Comparison of ENCODE assay signal across 8 cellular contexts in the genomic region with DNA sequence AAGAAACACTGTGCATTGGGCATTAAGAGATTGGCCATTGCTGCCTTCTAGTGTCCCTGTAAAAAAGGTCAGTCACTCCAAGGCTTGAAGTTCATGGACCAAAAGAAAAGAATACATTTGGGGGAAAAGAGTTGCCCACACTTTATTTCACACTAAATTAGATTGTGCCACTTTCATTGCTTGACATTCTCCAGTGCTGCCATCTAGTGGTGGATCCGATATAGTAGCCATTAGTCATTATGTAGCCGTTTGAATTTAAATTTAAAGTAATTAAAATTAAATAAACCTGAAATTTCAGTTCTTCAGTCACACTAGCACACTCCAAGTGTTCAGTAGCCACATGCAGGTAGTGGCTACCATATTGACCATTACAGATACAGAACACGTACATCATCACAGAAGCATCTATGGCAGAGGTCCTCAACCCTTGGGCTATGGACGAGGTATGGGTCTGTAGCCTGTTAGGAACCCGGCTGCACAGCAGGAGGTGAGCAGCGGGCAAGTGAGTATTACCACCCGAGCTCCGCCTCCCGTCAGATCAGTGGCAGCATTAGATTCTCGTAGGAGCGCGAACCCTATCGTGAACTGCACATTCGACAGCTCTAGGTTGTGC. TPM values are rescaled to one million over a fixed set of nuclear protein-coding genes. Genes with fewer than 3 reads are reported as not detected.
DNase-seq lines count a peak whose midpoint lies in the region; ATAC-seq and TF ChIP-seq lines count a peak whose summit lies in the region.

No MANE protein-coding gene starts in this region.

- TF ChIP-seq CTCF in BE2C (IDR thresholded peaks at IDR 0.05; ENCODE audit: low read depth, low read length) (peak; percentile 80), GM12873 (IDR thresholded peaks at IDR 0.05; ENCODE audit: insufficient read depth, low read depth, low read length, missing control alignments) (peak; percentile 46), Peyer's patch (IDR thresholded peaks at IDR 0.05) (peak in 5 of 6 experiments; percentile 40 to 81 (median 60))

- no peak for ATAC-seq in naive thymus-derived CD8-positive, alpha-beta T cell
- no peak for ATAC-seq in GM19463 (IDR thresholded peaks at IDR 0.05; ENCODE audit: unreplicated experiment)

- H3K27me3 ChIP-seq in BE2C (no peaks in the 10 kb centered on the region), Peyer's patch (no peaks in the 10 kb centered on the region), H7 (ENCODE audit: control insufficient read depth, insufficient read depth, low read length) (0 out of 2 replicates have a peak, but pooled peaks cover 2% of the 10 kb centered on the region)

- H3K4me3 ChIP-seq in BE2C (ENCODE audit: low read depth, low read length): no peak overlapping the region
- no peak overlapping the region for H3K4me3 ChIP-seq in Peyer's patch
- no peak overlapping the region for H3K4me3 ChIP-seq in H7 (ENCODE audit: insufficient read depth, low read depth, low read length)

- DNase-seq in BE2C (peak; percentile 55), Peyer's patch (peak in 2 of 3 donors; percentile 25 to 74), dermis blood vessel endothelial cell (peak; percentile 81), occipital lobe (lab: John Stamatoyannopoulos, UW) (no peak), H7 (no peak)
- DNase-seq in naive thymus-derived CD8-positive, alpha-beta T cell: peak in 7 of 10 donors; percentile 6 to 36 (median 28)

- H3K36me3 Mint-ChIP-seq in naive thymus-derived CD8-positive, alpha-beta T cell: no peaks in the 10 kb centered on the region

- no peak overlapping the region for H3K27ac Mint-ChIP-seq in naive thymus-derived CD8-positive, alpha-beta T cell

- H3K4me1 ChIP-seq in BE2C (no peaks in the 10 kb centered on the region), Peyer's patch (no peaks in the 10 kb centered on the region)

- TF ChIP-seq POLR2A in Peyer's patch (IDR thresholded peaks at IDR 0.05): no peak

- no peaks in the 10 kb centered on the region for H3K9me3 ChIP-seq in BE2C
- H3K9me3 ChIP-seq in Peyer's patch: no peaks in the 10 kb centered on the region

- peaks cover 25 to 54% (median 49%) of the 10 kb centered on the region in 5 donors for H3K27me3 Mint-ChIP-seq in naive thymus-derived CD8-positive, alpha-beta T cell

- H3K9me3 Mint-ChIP-seq in naive thymus-derived CD8-positive, alpha-beta T cell: no peaks in the 10 kb centered on the region

- H3K36me3 ChIP-seq in BE2C (no peaks in the 10 kb centered on the region), Peyer's patch (no peaks in the 10 kb centered on the region), H7 (replicated peaks; ENCODE audit: control insufficient read depth, insufficient read depth, low read length) (no peaks in the 10 kb centered on the region)

- no peaks in the 10 kb centered on the region for H3K4me1 Mint-ChIP-seq in naive thymus-derived CD8-positive, alpha-beta T cell

- H3K4me3 Mint-ChIP-seq in naive thymus-derived CD8-positive, alpha-beta T cell: no peak overlapping the region

- POLR2A ChIA-PET in naive thymus-derived CD8-positive, alpha-beta T cell (lab: Charles Lee): no interaction called here

- H3K27ac ChIP-seq in Peyer's patch: no peak overlapping the region

RNA-seq across cellular contexts. Expression of a gene that starts 21.9 kb away (rescaled TPM):
- 1.7 TPM for polyA plus RNA-seq in BE2C (2012; ENCODE audit: insufficient read depth, insufficient read length, low read depth)
- total RNA-seq in Peyer's patch: 10 to 100 TPM in 3 of 4 donors, 1 to 10 TPM in 1; 5.3 to 28.1 (median 11.4) TPM
- total RNA-seq in dermis blood vessel endothelial cell: 713 and 795 TPM in 2 replicates
- total RNA-seq in naive thymus-derived CD8-positive, alpha-beta T cell: not detected
- polyA plus RNA-seq in naive thymus-derived CD8-positive, alpha-beta T cell: not detected
- total RNA-seq in occipital lobe: 5.6 TPM
- total RNA-seq in H7 (2014; rRNA removed; shearing (Covaris generic)): not detected in 2 replicates

Comparison
In these comparisons a context has a peak if more than half of its experiments do, and no peak if none do; other contexts are left out.
1. DNase-seq: peak in BE2C (single experiment), Peyer's patch (2 of 3), dermis blood vessel endothelial cell (single experiment) and naive thymus-derived CD8-positive, alpha-beta T cell (7 of 10); none in occipital lobe (single experiment) and H7 (single experiment).
2. RNA of a gene that starts 21.9 kb away (total RNA-seq): 713 to 795 TPM in dermis blood vessel endothelial cell; 5.3 to 28.1 TPM in Peyer's patch, 5.6 TPM in occipital lobe (single experiment), not detected in naive thymus-derived CD8-positive, alpha-beta T cell and not detected in H7; every median in the first group is over 10 times any median in the second.
3. Peak in every context shown above with its lines, with median percentiles within 50 percentile points of each other: CTCF ChIP-seq.